In genomic region chr4:111671756-111672155, GRCh38 we compare ENCODE assay signal across 30 cellular contexts.
"Had no signal": no experiment of that assay in that cellular context is flagged by ENCODE, and none has a peak within 500 bp of the region (broad histone marks: within the 10 kb centered on the region; RNA-seq: fewer than 3 reads in every experiment).

No MANE protein-coding gene starts in this region.

- H3K27me3 ChIP-seq: body of pancreas, esophagus muscularis mucosa, foreskin keratinocyte, gastrocnemius medialis, heart left ventricle had no signal

- H3K4me3 ChIP-seq: body of pancreas, esophagus muscularis mucosa, gastrocnemius medialis, heart left ventricle had no signal

- H3K27ac Mint-ChIP-seq: activated CD4-positive, alpha-beta memory T cell treated with anti-CD3 and anti-CD28 coated beads, Interleukin-2, amount 10 ng/mL, durations not matched to agents 7 days and 5 days; activated CD4-positive, alpha-beta T cell treated with anti-CD3 and anti-CD28 coated beads for 36 hours; activated CD4-positive, alpha-beta T cell treated with anti-CD3 and anti-CD28 coated beads, Interleukin-2, amount 10 ng/mL, durations not matched to agents 24 days and 14 days; activated naive CD8-positive, alpha-beta T cell; activated T-cell treated with anti-CD3 and anti-CD28 coated beads, Interleukin-2, amount 50 U/mL, for 24 hours; activated T-cell treated with anti-CD3 and anti-CD28 coated beads, Interleukin-2, amount 50 U/mL, for 72 hours; effector memory CD8-positive, alpha-beta T cell had no signal

- H3K27ac ChIP-seq: body of pancreas, esophagus muscularis mucosa, foreskin keratinocyte, gastrocnemius medialis, heart left ventricle had no signal

- H3K36me3 Mint-ChIP-seq: activated naive CD8-positive, alpha-beta T cell had no signal

- H3K4me3 Mint-ChIP-seq: activated CD4-positive, alpha-beta memory T cell treated with anti-CD3 and anti-CD28 coated beads, Interleukin-2, amount 10 ng/mL, durations not matched to agents 7 days and 5 days; activated CD4-positive, alpha-beta T cell treated with anti-CD3 and anti-CD28 coated beads for 36 hours; activated CD4-positive, alpha-beta T cell treated with anti-CD3 and anti-CD28 coated beads, Interleukin-2, amount 10 ng/mL, durations not matched to agents 24 days and 14 days; activated naive CD8-positive, alpha-beta T cell; activated T-cell treated with anti-CD3 and anti-CD28 coated beads, Interleukin-2, amount 50 U/mL, for 24 hours; activated T-cell treated with anti-CD3 and anti-CD28 coated beads, Interleukin-2, amount 50 U/mL, for 72 hours; effector memory CD8-positive, alpha-beta T cell had no signal

- H3K9me3 ChIP-seq: body of pancreas, esophagus muscularis mucosa, gastrocnemius medialis, heart left ventricle had no signal

- DNase-seq: activated CD4-positive, alpha-beta memory T cell treated with anti-CD3 and anti-CD28 coated beads, Interleukin-2, amount 10 ng/mL, durations not matched to agents 7 days and 5 days; activated CD4-positive, alpha-beta T cell treated with anti-CD3 and anti-CD28 coated beads for 36 hours; activated CD4-positive, alpha-beta T cell treated with anti-CD3 and anti-CD28 coated beads, Interleukin-2, amount 10 ng/mL, durations not matched to agents 24 days and 14 days; activated CD4-positive, alpha-beta T cell treated with anti-CD3 and anti-CD28 coated beads, Interleukin-2, amount 50 U/mL, for 4 hours; activated CD4-positive, CD25-positive, alpha-beta regulatory T cell; activated CD4-positive, CD25-positive, alpha-beta regulatory T cell treated with anti-CD3 and anti-CD28 coated beads, Interleukin-2, amount 50 U/mL, for 72 hours; activated CD8-positive, alpha-beta memory T cell treated with anti-CD3 and anti-CD28 coated beads, Interleukin-2, amount 50 U/mL, for 48 hours; activated gamma-delta T cell; activated naive CD4-positive, alpha-beta T cell; activated naive CD4-positive, alpha-beta T cell treated with anti-CD3 and anti-CD28 coated beads, Interleukin-2, amount 50 U/mL, for 16 hours; activated T-cell treated with anti-CD3 and anti-CD28 coated beads for 4 hours; activated T-cell treated with anti-CD3 and anti-CD28 coated beads, Interleukin-2, amount 50 U/mL, for 24 hours; activated T-cell treated with anti-CD3 and anti-CD28 coated beads, Interleukin-2, amount 50 U/mL, for 72 hours; amygdala; aorta; body of pancreas; caudate nucleus; cortex of kidney; dermis blood vessel endothelial cell; effector CD4-positive, alpha-beta T cell; effector memory CD8-positive, alpha-beta T cell; erythroblast; foreskin keratinocyte; gastrocnemius medialis; glutamatergic neuron; heart left ventricle; T-helper 2 cell had no signal

- H3K9me3 Mint-ChIP-seq: activated CD4-positive, alpha-beta memory T cell treated with anti-CD3 and anti-CD28 coated beads, Interleukin-2, amount 10 ng/mL, durations not matched to agents 7 days and 5 days; activated CD4-positive, alpha-beta T cell treated with anti-CD3 and anti-CD28 coated beads, Interleukin-2, amount 10 ng/mL, durations not matched to agents 24 days and 14 days; activated T-cell treated with anti-CD3 and anti-CD28 coated beads, Interleukin-2, amount 50 U/mL, for 24 hours had no signal

- H3K4me1 ChIP-seq: body of pancreas, esophagus muscularis mucosa, foreskin keratinocyte, gastrocnemius medialis, heart left ventricle had no signal

- H3K27me3 Mint-ChIP-seq: activated CD4-positive, alpha-beta memory T cell treated with anti-CD3 and anti-CD28 coated beads, Interleukin-2, amount 10 ng/mL, durations not matched to agents 7 days and 5 days; activated CD4-positive, alpha-beta T cell treated with anti-CD3 and anti-CD28 coated beads for 36 hours; activated CD4-positive, alpha-beta T cell treated with anti-CD3 and anti-CD28 coated beads, Interleukin-2, amount 10 ng/mL, durations not matched to agents 24 days and 14 days; activated naive CD8-positive, alpha-beta T cell; activated T-cell treated with anti-CD3 and anti-CD28 coated beads, Interleukin-2, amount 50 U/mL, for 24 hours; effector memory CD8-positive, alpha-beta T cell had no signal

- H3K4me1 Mint-ChIP-seq: activated CD4-positive, alpha-beta memory T cell treated with anti-CD3 and anti-CD28 coated beads, Interleukin-2, amount 10 ng/mL, durations not matched to agents 7 days and 5 days; activated CD4-positive, alpha-beta T cell treated with anti-CD3 and anti-CD28 coated beads for 36 hours; activated CD4-positive, alpha-beta T cell treated with anti-CD3 and anti-CD28 coated beads, Interleukin-2, amount 10 ng/mL, durations not matched to agents 24 days and 14 days had no signal

- FAIRE-seq: colon had no signal

- H3K36me3 ChIP-seq: esophagus muscularis mucosa, gastrocnemius medialis, heart left ventricle had no signal

- ATAC-seq: activated CD4-positive, alpha-beta T cell treated with anti-CD3 and anti-CD28 coated beads for 36 hours; activated T-cell treated with anti-CD3 and anti-CD28 coated beads, Interleukin-2, amount 50 U/mL, for 72 hours; body of pancreas; effector memory CD8-positive, alpha-beta T cell; foreskin keratinocyte; gastrocnemius medialis; heart left ventricle had no signal
